ENCODE assay signal across 27 cellular contexts in the genomic region with DNA sequence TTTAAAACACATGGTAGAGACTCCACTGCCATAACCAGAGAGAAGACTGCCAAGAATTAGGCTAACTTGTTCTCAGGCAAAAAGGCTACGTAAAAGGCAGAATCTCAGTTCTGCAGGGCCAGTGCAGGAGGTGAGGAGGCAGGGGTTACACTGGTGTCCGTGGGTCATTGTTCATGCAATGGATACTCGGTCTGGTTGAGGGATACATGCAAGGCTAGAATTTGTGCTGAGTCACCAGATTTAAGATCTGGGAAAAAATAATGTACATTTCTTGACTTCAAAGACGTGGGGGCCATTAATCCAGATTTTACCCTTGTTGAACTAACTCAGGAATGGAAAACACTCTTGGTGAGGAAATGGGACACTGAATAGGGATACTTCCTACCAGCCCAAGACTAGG. TPM values are rescaled to one million over a fixed set of nuclear protein-coding genes. Genes with fewer than 3 reads are reported as not detected.
A peak's percentile ranks its signal among the peaks of the same experiment; 100 is the strongest.
DNase-seq lines count a peak whose midpoint lies in the region; ATAC-seq, FAIRE-seq and TF ChIP-seq lines count a peak whose summit lies in the region.
"Had no signal": no experiment of that assay in that cellular context is flagged by ENCODE, and none has a peak within 500 bp of the region (broad histone marks: within the 10 kb centered on the region; RNA-seq: fewer than 3 reads in every experiment).

No MANE protein-coding gene starts in this region.

- H3K36me3 Mint-ChIP-seq in activated CD4-positive, alpha-beta T cell treated with anti-CD3 and anti-CD28 coated beads, Interleukin-2, amount 10 ng/mL, durations not matched to agents 24 days and 14 days (ENCODE audit: low read depth) = peaks cover 59% of the 10 kb centered on the region

- no peak overlapping the region for H2BK12ac ChIP-seq in H1 (ENCODE audit: low read depth, low read length)

- no peak for FAIRE-seq in HepG2 (lab: Jason Lieb, UNC)
- FAIRE-seq in H1 (lab: Jason Lieb, UNC) = no peak

- no peak for DNase-seq in activated CD4-positive, alpha-beta T cell treated with anti-CD3 and anti-CD28 coated beads, Interleukin-2, amount 10 ng/mL, durations not matched to agents 24 days and 14 days
- no peak for DNase-seq in activated CD4-positive, alpha-beta T cell treated with anti-CD3 and anti-CD28 coated beads, Interleukin-2, amount 50 U/mL, for 1 hour
- DNase-seq in HepG2 (ENCODE audit: low spot score) (no peak), right lobe of liver (no peak), H1 (ENCODE audit: low read depth in 1 of 2, low spot score in 2 of 2) (no peak), spleen (no peak), Ammon's horn (ENCODE audit: low spot score) (no peak)
- DNase-seq: ACHN; C1 segment of cervical spinal cord; CD4-positive, alpha-beta memory T cell; COR-L47; DMS53; GOT3; MV-4-11; NCI-H1105; NCI-H1436 treated with DMSO at 0.1 percent for 48 hours; NCI-H187 treated with DMSO at 0.1 percent for 48 hours; NCI-H2107; NCI-H524 treated with DMSO at 0.1 percent for 48 hours; NCI-H774; PC-9; SJCRH30 had no signal

- no peak overlapping the region for H2BK20ac ChIP-seq in H1 (ENCODE audit: low read length)

- H3K9ac ChIP-seq in HepG2 (ENCODE audit: insufficient read depth, low read depth, low read length) = no peak overlapping the region
- no peak overlapping the region for H3K9ac ChIP-seq in H1 (replicated peaks in 1 of 4; ENCODE audit: extremely low read depth in 1 of 4, low read depth in 3 of 4, low read length in 3 of 4)

- H4K20me1 ChIP-seq in HepG2 (ENCODE audit: insufficient read depth, low read length) = no peaks in the 10 kb centered on the region
- H4K20me1 ChIP-seq in H1 (replicated peaks in 1 of 2; ENCODE audit: control insufficient read depth in 1 of 2, insufficient read depth in 2 of 2, low read length in 2 of 2) = no peaks in the 10 kb centered on the region

- H4K91ac ChIP-seq in H1 (replicated peaks; ENCODE audit: insufficient read length, low read length) = no peak overlapping the region

- H3K4me1 ChIP-seq in HepG2 (ENCODE audit: insufficient read depth, low read length) (no peaks in the 10 kb centered on the region), right lobe of liver (no peaks in the 10 kb centered on the region), H1 (replicated peaks in 1 of 4; ENCODE audit: control insufficient read depth in 3 of 4, insufficient read depth in 4 of 4, low read length in 3 of 4) (no peaks in the 10 kb centered on the region), spleen (peaks cover 0 to 26% (median 0%) of the 10 kb centered on the region in 6 donors)

- H3K79me1 ChIP-seq in H1 (ENCODE audit: low read depth, low read length) = no peaks in the 10 kb centered on the region

- peak overlapping the region; percentile 59 for H3K27ac Mint-ChIP-seq in activated CD4-positive, alpha-beta T cell treated with anti-CD3 and anti-CD28 coated beads, Interleukin-2, amount 10 ng/mL, durations not matched to agents 24 days and 14 days
- H3K27ac Mint-ChIP-seq: CD4-positive, alpha-beta memory T cell had no signal

- ATAC-seq in HepG2 = no peak
- ATAC-seq in right lobe of liver = no peak
- ATAC-seq: HCT116, Right ventricle myocardium inferior, SK-N-SH treated with all-trans-retinoic acid at 6 μM for 48 hours had no signal

- H3K9me3 ChIP-seq in HepG2 (ENCODE audit: low read length) = no peaks in the 10 kb centered on the region
- no peaks in the 10 kb centered on the region for H3K9me3 ChIP-seq in right lobe of liver
- no peaks in the 10 kb centered on the region for H3K9me3 ChIP-seq in H1 (ENCODE audit: insufficient read depth in 2 of 2, low read depth in 1 of 2, low read length in 1 of 2)
- no peaks in the 10 kb centered on the region for H3K9me3 ChIP-seq in spleen
- H3K9me3 ChIP-seq: SJCRH30 had no signal

- no peaks in the 10 kb centered on the region for H3K27me3 ChIP-seq in HepG2 (ENCODE audit: control insufficient read depth in 1 of 2, insufficient read depth in 2 of 2, low read length in 2 of 2)
- no peaks in the 10 kb centered on the region for H3K27me3 ChIP-seq in right lobe of liver
- no peaks in the 10 kb centered on the region for H3K27me3 ChIP-seq in H1 (replicated peaks in 1 of 4; ENCODE audit: control insufficient read depth in 3 of 4, extremely low read depth in 1 of 4, insufficient read depth in 3 of 4, low read length in 3 of 4)
- H3K27me3 ChIP-seq in spleen (replicated peaks in 1 of 7) = no peaks in the 10 kb centered on the region
- H3K27me3 ChIP-seq: SJCRH30 had no signal

- no peak overlapping the region for H3K27ac ChIP-seq in HepG2 (ENCODE audit: extremely low read length, insufficient read depth, low read length)
- no peak overlapping the region for H3K27ac ChIP-seq in right lobe of liver
- no peak overlapping the region for H3K27ac ChIP-seq in H1 (ENCODE audit: low read depth, low read length)
- no peak overlapping the region for H3K27ac ChIP-seq in spleen
- H3K27ac ChIP-seq: 22Rv1, HL-60, PC-9, SJCRH30 had no signal

- no peak overlapping the region for H3K4ac ChIP-seq in H1 (replicated peaks; ENCODE audit: insufficient read length, low read depth, low read length)

- H3K79me2 ChIP-seq in HepG2 (ENCODE audit: insufficient read depth, low read length) (no peaks in the 10 kb centered on the region), H1 (ENCODE audit: control insufficient read depth in 1 of 2, insufficient read depth in 2 of 2, low read length in 2 of 2) (no peaks in the 10 kb centered on the region)

- H2AFZ ChIP-seq in HepG2 (ENCODE audit: low read length) (no peak overlapping the region), H1 (ENCODE audit: low read length) (no peak overlapping the region)
- H2AFZ ChIP-seq: PC-9 had no signal

- no peak for TF ChIP-seq EP300 in HepG2 (IDR thresholded peaks at IDR 0.05; ENCODE audit: low read depth in 2 of 2, low read length in 2 of 2)
- no peak for TF ChIP-seq EP300 in HepG2 (CRISPR knock-in tag; IDR thresholded peaks at IDR 0.05; ENCODE audit: borderline replicate concordance)
- TF ChIP-seq EP300 in H1 (IDR thresholded peaks at IDR 0.05; ENCODE audit: borderline replicate concordance in 1 of 2, low read depth in 2 of 2, low read length in 2 of 2) = no peak

- TF ChIP-seq CTCF in HepG2 (CRISPR knock-in tag; IDR thresholded peaks at IDR 0.05) = no peak
- TF ChIP-seq CTCF in right lobe of liver (IDR thresholded peaks at IDR 0.05) = no peak
- TF ChIP-seq CTCF in H1 (IDR thresholded peaks at IDR 0.05; ENCODE audit: control extremely low read depth in 1 of 3, insufficient read depth in 1 of 3, low read depth in 1 of 3, low read length in 3 of 3) = no peak
- no peak for TF ChIP-seq CTCF in spleen (IDR thresholded peaks at IDR 0.05 in 8 of 11, conservative IDR thresholded peaks at IDR 0.05 in 3 of 11)

- H3K4me1 Mint-ChIP-seq in activated CD4-positive, alpha-beta T cell treated with anti-CD3 and anti-CD28 coated beads, Interleukin-2, amount 10 ng/mL, durations not matched to agents 24 days and 14 days = peaks cover 26% of the 10 kb centered on the region

- BruUV-seq in HepG2 (replicated peaks; lab: Mats Ljungman, UMichigan) = no TSS peak

- TF ChIP-seq RAD21 in HepG2 (CRISPR knock-in tag; IDR thresholded peaks at IDR 0.05) = no peak
- no peak for TF ChIP-seq RAD21 in H1 (IDR thresholded peaks at IDR 0.05 in 1 of 2, conservative IDR thresholded peaks at IDR 0.05 in 1 of 2; ENCODE audit: low read depth in 2 of 2, low read length in 2 of 2)

- H3K9me3 Mint-ChIP-seq in activated CD4-positive, alpha-beta T cell treated with anti-CD3 and anti-CD28 coated beads, Interleukin-2, amount 10 ng/mL, durations not matched to agents 24 days and 14 days = peaks cover 21% of the 10 kb centered on the region

- in situ Hi-C loops in HepG2 (cut with HindIII; ENCODE audit: extremely low pct_ligation_motif_present, low pct_unique_long_range_greater_than_20kb) = no loop called here

- no peak overlapping the region for H2BK120ac ChIP-seq in H1 (replicated peaks; ENCODE audit: low read depth, low read length)

- no peak overlapping the region for H3K18ac ChIP-seq in H1 (ENCODE audit: extremely low read depth, low read length)

- no peak overlapping the region for H2AK5ac ChIP-seq in H1 (ENCODE audit: low read depth, low read length)

- H3K36me3 ChIP-seq in HepG2 (replicated peaks in 1 of 2; ENCODE audit: control insufficient read depth in 1 of 2, insufficient read depth in 2 of 2, low read length in 2 of 2) (no peaks in the 10 kb centered on the region), right lobe of liver (peaks cover 0 to 3% (median 0%) of the 10 kb centered on the region in 4 donors), H1 (ENCODE audit: control insufficient read depth in 2 of 4, insufficient read depth in 4 of 4, low read length in 3 of 4) (no peaks in the 10 kb centered on the region), spleen (peaks cover 0 to 22% (median 2%) of the 10 kb centered on the region in 6 donors)
- H3K36me3 ChIP-seq: SJCRH30 had no signal

- no peak overlapping the region for H2BK15ac ChIP-seq in H1 (ENCODE audit: low read length)

- H3K4me3 Mint-ChIP-seq in activated CD4-positive, alpha-beta T cell treated with anti-CD3 and anti-CD28 coated beads, Interleukin-2, amount 10 ng/mL, durations not matched to agents 24 days and 14 days = no peak overlapping the region
- H3K4me3 Mint-ChIP-seq: CD4-positive, alpha-beta memory T cell had no signal

- no peak overlapping the region for H3K23ac ChIP-seq in H1 (ENCODE audit: insufficient read length)

- TF ChIP-seq POLR2A in HepG2 (IDR thresholded peaks at IDR 0.05; ENCODE audit: insufficient read depth in 1 of 2, low read depth in 2 of 2, low read length in 2 of 2) (no peak), right lobe of liver (IDR thresholded peaks at IDR 0.05) (no peak), H1 (IDR thresholded peaks at IDR 0.05; ENCODE audit: control extremely low read depth in 1 of 2, low read depth in 2 of 2, low read length in 2 of 2) (no peak), spleen (IDR thresholded peaks at IDR 0.05) (no peak)

- intact Hi-C loops in activated CD4-positive, alpha-beta T cell treated with anti-CD3 and anti-CD28 coated beads, Interleukin-2, amount 10 ng/mL, durations not matched to agents 24 days and 14 days (cut with micrococcal nuclease) = no loop called here
- intact Hi-C loops in HepG2 (cut with micrococcal nuclease; ENCODE audit: unreplicated experiment) = no loop called here
- intact Hi-C loops in right lobe of liver (cut with DNase I) = no loop called here
- intact Hi-C loops in spleen (cut with DNase I; ENCODE audit: low total_unique reads) = no loop called here

- CTCF ChIA-PET in HepG2 (lab: Yijun Ruan, JAX; ENCODE audit: low intra/inter-chr PET ratio, low total read pairs) (no interaction called here), H1 (lab: Charles Lee; ENCODE audit: partially characterized antibody) (no interaction called here)

- no peaks in the 10 kb centered on the region for H3K23me2 ChIP-seq in H1 (ENCODE audit: low read depth, low read length)

- H3K14ac ChIP-seq in H1 (ENCODE audit: insufficient read length) = no peak overlapping the region

- H3K4me2 ChIP-seq in HepG2 (ENCODE audit: low read depth, low read length) (no peak overlapping the region), H1 (ENCODE audit: insufficient read depth in 1 of 2, low read depth in 2 of 2, low read length in 2 of 2) (no peak overlapping the region)
- H3K4me2 ChIP-seq: PC-9 had no signal

- H4K5ac ChIP-seq in H1 (ENCODE audit: insufficient read length, low read depth, low read length) = no peak overlapping the region

- no peak overlapping the region for H3K4me3 ChIP-seq in HepG2 (replicated peaks in 1 of 3; ENCODE audit: insufficient read depth in 1 of 3, low read depth in 2 of 3, low read length in 3 of 3)
- H3K4me3 ChIP-seq in right lobe of liver = no peak overlapping the region
- no peak overlapping the region for H3K4me3 ChIP-seq in H1 (ENCODE audit: extremely low read depth in 1 of 4, insufficient read depth in 2 of 4, low read depth in 3 of 4, low read length in 4 of 4)
- H3K4me3 ChIP-seq in spleen = no peak overlapping the region
- H3K4me3 ChIP-seq: PC-9, SJCRH30 had no signal

- POLR2A ChIA-PET in HepG2 (lab: Yijun Ruan, JAX) (no interaction called here), H1 (lab: Charles Lee; ENCODE audit: partially characterized antibody) (no interaction called here)

- no peaks in the 10 kb centered on the region for H3K27me3 Mint-ChIP-seq in activated CD4-positive, alpha-beta T cell treated with anti-CD3 and anti-CD28 coated beads, Interleukin-2, amount 10 ng/mL, durations not matched to agents 24 days and 14 days
- H3K27me3 Mint-ChIP-seq: CD4-positive, alpha-beta memory T cell had no signal

- H2BK5ac ChIP-seq in H1 (ENCODE audit: low read depth, low read length) = no peak overlapping the region

- H4K8ac ChIP-seq in H1 (ENCODE audit: extremely low read depth, insufficient read depth, low read length) = no peak overlapping the region

- no peak overlapping the region for H3K56ac ChIP-seq in H1 (replicated peaks; ENCODE audit: insufficient read length, low read depth, low read length)

- WGBS in HepG2 (ENCODE audit: low lambda C conversion rate) = 89% methylated on average over 4 of the region's 4 CpGs
- 94% methylated on average over 4 of the region's 4 CpGs for WGBS in right lobe of liver (ENCODE audit: insufficient coverage, low coverage, low lambda C conversion rate, missing lambda C conversion rate)
- WGBS in H1 (ENCODE audit: extremely low coverage in 1 of 2, insufficient coverage in 1 of 2, insufficient read length in 1 of 2, insufficient replicate concordance in 2 of 2, low coverage in 1 of 2, low lambda C conversion rate in 2 of 2, missing lambda C conversion rate in 1 of 2), 2 experiments = 83% methylated on average over 4 of the region's 4 CpGs; no CpG with 5 or more reads in 1 of the 2 experiments
- WGBS in spleen, 5 donors = 94 to 98% (median 95%) methylated on average over 4 of the region's 4 CpGs

RNA-seq across cellular contexts. Expression of gene DPH5, which starts 52.3 kb away (rescaled TPM):
- total RNA-seq in activated CD4-positive, alpha-beta T cell treated with anti-CD3 and anti-CD28 coated beads, Interleukin-2, amount 10 ng/mL, durations not matched to agents 24 days and 14 days = 37.5 and 41.0 TPM in 2 replicates
- total RNA-seq in HepG2 (2016; rRNA removed; fragmentation: Illumina TruSeq; extraction: Trizol) = 53.2 and 71.9 TPM in 2 replicates
- 33.1 and 38.2 TPM in 2 replicates for total RNA-seq in HepG2 (2016; cell fraction: cytosol; rRNA removed; fragmentation: Illumina TruSeq; extraction: Trizol; ENCODE audit: low read depth)
- 46.8 and 68.3 TPM in 2 replicates for total RNA-seq in HepG2 (2016; cell fraction: insoluble cytoplasmic fraction; rRNA removed; fragmentation: Illumina TruSeq; extraction: Trizol)
- 65.5 and 77.5 TPM in 2 replicates for total RNA-seq in HepG2 (2016; cell fraction: membrane; rRNA removed; fragmentation: Illumina TruSeq; extraction: Trizol)
- total RNA-seq in HepG2 (2016; cell fraction: nucleus; rRNA removed; fragmentation: Illumina TruSeq; extraction: Trizol) = 32.7 and 34.5 TPM in 2 replicates
- polyA plus RNA-seq in HepG2 (2011; rRNA removed) = 53.2 and 79.6 TPM in 2 replicates
- 39.6 and 62.6 TPM in 2 replicates for polyA plus RNA-seq in HepG2 (2011; cell fraction: cytosol; rRNA removed)
- 13.5 and 22.1 TPM in 2 replicates for polyA plus RNA-seq in HepG2 (2011; cell fraction: nucleus; rRNA removed)
- polyA plus RNA-seq in HepG2 (2012) = 49.4 and 52.3 TPM in 2 replicates
- polyA plus RNA-seq in HepG2 (2016; cell fraction: cytosol; fragmentation: Illumina TruSeq; extraction: Trizol; ENCODE audit: low read depth) = 33.4 and 40.5 TPM in 2 replicates
- polyA plus RNA-seq in HepG2 (2016; cell fraction: insoluble cytoplasmic fraction; fragmentation: Illumina TruSeq; extraction: Trizol; ENCODE audit: low read depth) = 72.7 and 77.7 TPM in 2 replicates
- polyA plus RNA-seq in HepG2 (2016; cell fraction: membrane; fragmentation: Illumina TruSeq; extraction: Trizol; ENCODE audit: low read depth) = 66.6 and 74.5 TPM in 2 replicates
- polyA plus RNA-seq in HepG2 (2016; cell fraction: nucleus; fragmentation: Illumina TruSeq; extraction: Trizol; ENCODE audit: insufficient read depth, low read depth) = 45.1 and 49.4 TPM in 2 replicates
- polyA minus RNA-seq in HepG2 (2011; rRNA and poly(A)+ RNA removed; ENCODE audit: low replicate concordance) = 13.1 and 26.7 TPM in 2 replicates
- 15.5 and 18.1 TPM in 2 replicates for polyA minus RNA-seq in HepG2 (2011; cell fraction: cytosol; rRNA and poly(A)+ RNA removed)
- 22.7 and 31.3 TPM in 2 replicates for polyA minus RNA-seq in HepG2 (2011; cell fraction: nucleus; rRNA and poly(A)+ RNA removed)
- 10 to 100 TPM; 10.9 to 21.4 (median 16.8) TPM for total RNA-seq in right lobe of liver
- 67.6 and 67.7 TPM in 2 replicates for total RNA-seq in H1 (2021; fragmentation: NEBNext Ultra II Directional; extraction: Animal tissue kit (Norgen Biotek cat#: 25700))
- 56.9 and 106 TPM in 2 replicates for polyA plus RNA-seq in H1 (2011; rRNA removed)
- polyA plus RNA-seq in H1 (2011; cell fraction: cytosol; rRNA removed) = 78.3 TPM
- 23.5 TPM for polyA plus RNA-seq in H1 (2011; cell fraction: nucleus; rRNA removed)
- 55.0 to 58.8 TPM (median 57.0 TPM) in 4 replicates for polyA plus RNA-seq in H1 (2012, experiment 1 of 2)
- polyA plus RNA-seq in H1 (2012, experiment 2 of 2) = 30.4 TPM
- 53.7 TPM for polyA plus RNA-seq in H1 (2013, experiment 1 of 2)
- 57.3 TPM for polyA plus RNA-seq in H1 (2013, experiment 2 of 2)
- 32.4 and 34.5 TPM in 2 replicates for polyA minus RNA-seq in H1 (2011; rRNA and poly(A)+ RNA removed)
- polyA minus RNA-seq in H1 (2011; cell fraction: cytosol; rRNA and poly(A)+ RNA removed) = 21.6 TPM
- 30.7 TPM for polyA minus RNA-seq in H1 (2011; cell fraction: nucleus; rRNA and poly(A)+ RNA removed)
- total RNA-seq in spleen = 10 to 100 TPM; 19.3 to 31.7 (median 24.5) TPM
- polyA plus RNA-seq in spleen = 10 to 100 TPM; 45.9 to 60.0 (median 49.8) TPM
